Comparison of ENCODE assay signal across 9 cellular contexts in genomic region chr22:19448076-19448607, GRCh38. TPM values are rescaled to one million over a fixed set of nuclear protein-coding genes. Genes with fewer than 3 reads are reported as not detected.
DNase-seq lines count a peak whose midpoint lies in the region; ATAC-seq, FAIRE-seq and TF ChIP-seq lines count a peak whose summit lies in the region.
"Had no signal": no experiment of that assay in that cellular context is flagged by ENCODE, and none has a peak within 500 bp of the region (broad histone marks: within the 10 kb centered on the region; RNA-seq: fewer than 3 reads in every experiment).

No MANE protein-coding gene starts in this region.

- peaks cover 48% of the 10 kb centered on the region for H3K79me2 ChIP-seq in mammary epithelial cell (ENCODE audit: insufficient read depth, low read length)

- H3K4me1 ChIP-seq in CD8-positive, alpha-beta T cell (ENCODE audit: insufficient read depth, low read length), result peaks cover 27% of the 10 kb centered on the region
- H3K4me1 ChIP-seq in NT2/D1 (ENCODE audit: insufficient read depth, insufficient read length) (peaks cover 5% of the 10 kb centered on the region), mammary epithelial cell (ENCODE audit: insufficient read depth, low read length) (peaks cover 18% of the 10 kb centered on the region), spleen (peaks cover 15 to 56% (median 40%) of the 10 kb centered on the region in 6 donors)

- in situ Hi-C loops in mammary epithelial cell (cut with MboI; ENCODE audit: low sequenced_read_pairs in 2 of 2), result no loop called here

- peak overlapping the region; percentile 93 for H3K4me3 ChIP-seq in CD8-positive, alpha-beta T cell (ENCODE audit: low read depth, low read length)
- H3K4me3 ChIP-seq in NT2/D1 (ENCODE audit: insufficient read length, low read depth) (peak overlapping the region; percentile 54), mammary epithelial cell (replicated peaks in 1 of 3; ENCODE audit: insufficient read depth in 1 of 3, low read depth in 2 of 3, low read length in 3 of 3) (peak overlapping the region; percentile 61 to 73 (median 68)), spleen (peak overlapping the region; percentile 64 to 98 (median 84))

- peaks cover 8% of the 10 kb centered on the region for H3K36me3 ChIP-seq in CD8-positive, alpha-beta T cell (ENCODE audit: insufficient read depth, low read length)
- H3K36me3 ChIP-seq in NT2/D1 (ENCODE audit: insufficient read depth, insufficient read length, low read length) (peaks cover 67% of the 10 kb centered on the region), mammary epithelial cell (ENCODE audit: insufficient read depth, low read length) (peaks cover 23% of the 10 kb centered on the region), spleen (peaks cover 0 to 53% (median 32%) of the 10 kb centered on the region in 6 donors)

- peak; percentile 13 for ATAC-seq in CD8-positive, alpha-beta T cell
- peak; percentile 27 for ATAC-seq in HG03565 (IDR thresholded peaks at IDR 0.05; ENCODE audit: unreplicated experiment)

- no peak for TF ChIP-seq CTCF in CD8-positive, alpha-beta T cell (IDR thresholded peaks at IDR 0.05)
- TF ChIP-seq CTCF in mammary epithelial cell (conservative IDR thresholded peaks at IDR 0.05 in 1 of 2, IDR thresholded peaks at IDR 0.05 in 1 of 2; ENCODE audit: extremely low read depth in 1 of 2, insufficient read depth in 1 of 2, low read depth in 1 of 2, low read length in 2 of 2), result no peak
- no peak for TF ChIP-seq CTCF in spleen (IDR thresholded peaks at IDR 0.05 in 8 of 11, conservative IDR thresholded peaks at IDR 0.05 in 3 of 11)

- H3K9me3 ChIP-seq in CD8-positive, alpha-beta T cell (ENCODE audit: low read length), result no peaks in the 10 kb centered on the region
- H3K9me3 ChIP-seq in NT2/D1 (ENCODE audit: insufficient read depth, low read length) (no peaks in the 10 kb centered on the region), mammary epithelial cell (replicated peaks; ENCODE audit: insufficient read depth, low read length) (no peaks in the 10 kb centered on the region), spleen (no peaks in the 10 kb centered on the region)

- dilution Hi-C loops in mammary epithelial cell (cut with HindIII; ENCODE audit: low sequenced_read_pairs), result no loop called here

- peak overlapping the region; percentile 92 for H3K4me3 Mint-ChIP-seq in CD8-positive, alpha-beta T cell

- POLR2A ChIA-PET in CD8-positive, alpha-beta T cell (lab: Charles Lee), result interaction anchor here (0.6 to 2.4 kb wide), 5 partner anchors 16 to 154 kb away, joined by 3 to 28 read pairs (median 5); partner anchors contain the start of genes CDC45, HIRA, MRPL40 and UFD1

- H4K20me1 ChIP-seq in mammary epithelial cell (ENCODE audit: insufficient read depth, low read length), result no peaks in the 10 kb centered on the region

- peak overlapping the region; percentile 92 for H3K27ac ChIP-seq in CD8-positive, alpha-beta T cell (ENCODE audit: low read depth, low read length)
- H3K27ac ChIP-seq in mammary epithelial cell (ENCODE audit: insufficient read depth, low read depth, low read length), result peak overlapping the region; percentile 58
- peak overlapping the region; percentile 59 to 98 (median 95) for H3K27ac ChIP-seq in spleen

- no peaks in the 10 kb centered on the region for H3K27me3 ChIP-seq in CD8-positive, alpha-beta T cell (ENCODE audit: insufficient read depth, low read length)
- H3K27me3 ChIP-seq in NT2/D1 (ENCODE audit: insufficient read depth, insufficient read length), result no peaks in the 10 kb centered on the region
- H3K27me3 ChIP-seq in mammary epithelial cell (ENCODE audit: insufficient read depth, low read length), result no peaks in the 10 kb centered on the region
- no peaks in the 10 kb centered on the region for H3K27me3 ChIP-seq in spleen (replicated peaks in 1 of 7)

- H3K9ac ChIP-seq in NT2/D1 (ENCODE audit: insufficient read length, low read depth) (peak overlapping the region; percentile 66), mammary epithelial cell (ENCODE audit: insufficient read depth, low read length) (peak overlapping the region; percentile 59)

- CTCF ChIA-PET in CD8-positive, alpha-beta T cell (lab: Charles Lee), result interaction anchor here (1.4 kb wide), 1 partner anchor 20 kb away, joined by 4 read pairs; no protein-coding TSS in a partner anchor
- CTCF ChIA-PET in mammary epithelial cell (lab: Charles Lee; ENCODE audit: low non-redundant PET), result no interaction called here

- peak overlapping the region; percentile 91 for H2AFZ ChIP-seq in mammary epithelial cell (ENCODE audit: low read depth, low read length)

- no peak for TF ChIP-seq POLR2A in spleen (IDR thresholded peaks at IDR 0.05)

- intact Hi-C loops in CD8-positive, alpha-beta T cell (cut with DNase I, micrococcal nuclease), result loop anchor here in 1 of 2 experiments (10.0 kb wide), 1 partner anchor 153 kb away; the partner anchor contains the start of gene CLTCL1
- intact Hi-C loops in mammary epithelial cell (cut with micrococcal nuclease) (no loop called here), spleen (cut with DNase I; ENCODE audit: low total_unique reads) (loop anchor here (10.0 kb wide), 1 partner anchor 153 kb away; the partner anchor contains the start of gene CLTCL1), posterior cingulate gyrus (cut with DNase I) (no loop called here)

- 13% methylated on average over 14 of the region's 14 CpGs for WGBS in mammary epithelial cell (ENCODE audit: low coverage, missing lambda C conversion rate)
- WGBS in spleen, 5 donors, result 14 to 17% (median 15%) methylated on average over 14 of the region's 14 CpGs

- peaks cover 38% of the 10 kb centered on the region for H3K4me1 Mint-ChIP-seq in CD8-positive, alpha-beta T cell (ENCODE audit: low read depth)

- peak overlapping the region; percentile 89 for H3K4me2 ChIP-seq in mammary epithelial cell (ENCODE audit: insufficient read depth, low read depth, low read length)

- peak; percentile 83 for FAIRE-seq in GM19239 (lab: Jason Lieb, UNC)
- FAIRE-seq: TTC549 had no signal

- H3K27me3 Mint-ChIP-seq in CD8-positive, alpha-beta T cell (ENCODE audit: low read depth), result no peaks in the 10 kb centered on the region

- H3K36me3 Mint-ChIP-seq in CD8-positive, alpha-beta T cell, result peaks cover 52% of the 10 kb centered on the region

- H3K27ac Mint-ChIP-seq in CD8-positive, alpha-beta T cell, result peak overlapping the region; percentile 92

- no peaks in the 10 kb centered on the region for H3K9me3 Mint-ChIP-seq in CD8-positive, alpha-beta T cell

- no TSS peak for BruUV-seq in mammary epithelial cell (replicated peaks; lab: Mats Ljungman, UMichigan)

- DNase-seq in CD8-positive, alpha-beta T cell, result peak in 1 of 7 experiments; percentile 17
- DNase-seq in GM19239 (ENCODE audit: insufficient read length, low spot score), result peak; percentile 71
- peak; percentile 15 for DNase-seq in NT2/D1 (ENCODE audit: low read depth, low spot score)
- DNase-seq in mammary epithelial cell, result peak; percentile 35
- DNase-seq in iris pigment epithelial cell (ENCODE audit: low read depth), result peak; percentile 83
- no peak for DNase-seq in spleen
- DNase-seq in posterior cingulate gyrus, result no peak

RNA-seq across cellular contexts. Expression of gene C22orf39, which starts 0.6 kb away (rescaled TPM):
- 10 to 100 TPM; 31.0 to 34.1 TPM for total RNA-seq in CD8-positive, alpha-beta T cell
- total RNA-seq in mammary epithelial cell (10 to 100 TPM; 12.2 to 14.7 TPM), spleen (10 to 100 TPM; 28.8 to 48.8 (median 34.1) TPM)
- polyA plus RNA-seq in mammary epithelial cell (8.7 TPM), spleen (10 to 100 TPM; 34.0 to 41.9 (median 41.2) TPM)
- polyA minus RNA-seq in mammary epithelial cell, result 7.6 TPM

RNA-seq across cellular contexts. Expression of gene MRPL40, which starts 15.8 kb away (rescaled TPM):
- 10 to 100 TPM in 1 of 2 experiments, 1 to 10 TPM in 1; 9.9 to 10.5 TPM for total RNA-seq in CD8-positive, alpha-beta T cell
- total RNA-seq in mammary epithelial cell (10 to 100 TPM; 22.8 to 40.0 TPM), spleen (10 to 100 TPM; 11.7 to 29.3 (median 18.1) TPM)
- polyA plus RNA-seq in mammary epithelial cell (34.8 TPM), spleen (10 to 100 TPM; 40.6 to 55.7 (median 42.4) TPM)
- 15.5 TPM for polyA minus RNA-seq in mammary epithelial cell

RNA-seq across cellular contexts. Expression of gene HIRA, which starts 16.6 kb away (rescaled TPM):
- total RNA-seq in CD8-positive, alpha-beta T cell, result 10 to 100 TPM; 16.1 to 16.7 TPM
- total RNA-seq in mammary epithelial cell (10 to 100 TPM; 18.2 to 27.3 TPM), spleen (10 to 100 TPM; 22.3 to 31.7 (median 26.6) TPM)
- polyA plus RNA-seq in mammary epithelial cell (21.0 TPM), spleen (10 to 100 TPM in 1 of 3 donors, 1 to 10 TPM in 2; 8.9 to 12.2 (median 8.9) TPM)
- polyA minus RNA-seq in mammary epithelial cell, result 73.5 TPM

RNA-seq across cellular contexts. Expression of gene UFD1, which starts 30.9 kb away (rescaled TPM):
- 10 to 100 TPM; 67.8 to 70.8 TPM for total RNA-seq in CD8-positive, alpha-beta T cell
- total RNA-seq in mammary epithelial cell (10 to 100 TPM; 63.3 to 98.2 TPM), spleen (10 to 100 TPM; 35.6 to 49.9 (median 40.1) TPM)
- polyA plus RNA-seq in mammary epithelial cell (225 TPM), spleen (10 to 100 TPM; 41.8 to 55.4 (median 52.2) TPM)
- polyA minus RNA-seq in mammary epithelial cell, result 147 TPM

RNA-seq across cellular contexts. Expression of gene CDC45, which starts 31.6 kb away (rescaled TPM):
- total RNA-seq in CD8-positive, alpha-beta T cell, result 1 to 10 TPM; 1.8 to 2.3 TPM
- 10 to 100 TPM in 1 of 2 donors, 1 to 10 TPM in 1; 2.2 to 31.1 TPM for total RNA-seq in mammary epithelial cell
- polyA plus RNA-seq in mammary epithelial cell, result 49.3 TPM
- polyA minus RNA-seq in mammary epithelial cell, result 33.7 TPM
- 1 to 10 TPM; 1.5 to 7.3 (median 4.5) TPM for total RNA-seq in spleen
- 1 to 10 TPM; 5.1 to 6.7 (median 5.6) TPM for polyA plus RNA-seq in spleen

Comparison
In these comparisons a context has a peak if more than half of its experiments do, and no peak if none do; other contexts are left out.
1. DNase-seq: peak in GM19239 (single experiment), NT2/D1 (single experiment), mammary epithelial cell (single experiment) and iris pigment epithelial cell (single experiment); none in spleen (single experiment) and posterior cingulate gyrus (0 of 10).
2. Peak in every context shown above with its lines, with median percentiles within 50 percentile points of each other: H3K27ac ChIP-seq and H3K4me3 ChIP-seq.